In genomic region chr1:32464716-32465540, GRCh38 we compare ENCODE assay signal across 8 cellular contexts. TPM values are rescaled to one million over a fixed set of nuclear protein-coding genes. Genes with fewer than 3 reads are reported as not detected.
A peak's percentile ranks its signal among the peaks of the same experiment; 100 is the strongest.
DNase-seq lines count a peak whose midpoint lies in the region; ATAC-seq and TF ChIP-seq lines count a peak whose summit lies in the region.

Gene ZBTB8B (plus strand): TSS chr1:32465072. CDS start chr1:32470625, 5,553 bp downstream.

- DNase-seq in COR-L47 (lab: John Stamatoyannopoulos, UW): peak; percentile 96
- peak; percentile 99 for DNase-seq in NCI-H1105 treated with DMSO at 0.1 percent for 48 hours (lab: John Stamatoyannopoulos, UW)
- peak; percentile 11 to 12 for DNase-seq in activated CD4-positive, alpha-beta T cell treated with anti-CD3 and anti-CD28 coated beads for 4 hours
- peak; percentile 71 to 98 (median 92) for DNase-seq in dorsolateral prefrontal cortex
- peak; percentile 47 to 64 for DNase-seq in left colon
- DNase-seq in stimulated activated CD4-positive, alpha-beta T cell treated with anti-CD3 and anti-CD28 coated beads, Interleukin-12 subunit alpha, Interleukin-12 subunit beta, amount 100 ng/mL, for 48 hours (ENCODE audit: low read depth in 2 of 3, low spot score in 1 of 3): peak in 2 of 3 donors; percentile 14 to 21

- peak in 41 of 56 donors; percentile 18 to 55 (median 41) for TF ChIP-seq CTCF in dorsolateral prefrontal cortex (IDR thresholded peaks at IDR 0.05 in 54 of 56, conservative IDR thresholded peaks at IDR 0.05 in 2 of 56; ENCODE audit: low read depth in 1 of 56, partially characterized antibody in 56 of 56)

- H3K27ac ChIP-seq in dorsolateral prefrontal cortex: peak within 1 kb of the TSS in 33 of 59 donors; percentile 3 to 75 (median 45)

- intact Hi-C loops in dorsolateral prefrontal cortex (cut with DNase I): loop anchor here in 1 of 2 donors (5.0 kb wide), 1 partner anchor 32 kb away; no protein-coding TSS in a partner anchor
- intact Hi-C loops in left colon (cut with DNase I, micrococcal nuclease): no loop called here

- ATAC-seq in left colon (peak; percentile 99), HG03439 (IDR thresholded peaks at IDR 0.05; ENCODE audit: unreplicated experiment) (no peak), GM21447 (IDR thresholded peaks at IDR 0.05; ENCODE audit: unreplicated experiment) (no peak)

- peak within 1 kb of the TSS; percentile 52 to 94 (median 77) for H3K4me3 ChIP-seq in dorsolateral prefrontal cortex

- H3K27me3 ChIP-seq in dorsolateral prefrontal cortex: peaks cover 0 to 3% (median 0%) of the 10 kb centered on the region in 45 donors

RNA-seq across cellular contexts. Expression of gene ZBTB8B, which starts in this region (rescaled TPM):
- total RNA-seq in dorsolateral prefrontal cortex (1 to 10 TPM in 115 of 120 experiments, under 1 TPM in 5; 0.64 to 4.2 (median 1.7) TPM), left colon (not detected)

Comparison
In these comparisons a context has a peak if more than half of its experiments do, and no peak if none do; other contexts are left out.
1. Peak in DNase-seq and ATAC-seq in left colon; RNA of the gene not detected or under 1 TPM.
2. DNase-seq: peak in every context shown above with its lines; median percentile 99 in NCI-H1105 treated with DMSO at 0.1 percent for 48 hours; 96 in COR-L47; 92 in dorsolateral prefrontal cortex; 56 in left colon; 18 in stimulated activated CD4-positive, alpha-beta T cell treated with anti-CD3 and anti-CD28 coated beads, Interleukin-12 subunit alpha, Interleukin-12 subunit beta, amount 100 ng/mL, for 48 hours; 12 in activated CD4-positive, alpha-beta T cell treated with anti-CD3 and anti-CD28 coated beads for 4 hours.